1 cellular context compared by ENCODE assay signal in genomic region chr9:36840895-36841536, GRCh38.
TF ChIP-seq lines count a peak whose summit lies in the region.

No MANE protein-coding gene starts in this region.

TF ChIP-seq in SK-N-SH, 30 proteins besides CTCF, POLR2A, EP300 and RAD21 (continued from another document):
- no peak for TF ChIP-seq ZBTB33 (IDR thresholded peaks at IDR 0.05; ENCODE audit: borderline replicate concordance, low read depth)
